9 cellular contexts compared by ENCODE assay signal in genomic region chr12:93536766-93537515, GRCh38. TPM values are rescaled to one million over a fixed set of nuclear protein-coding genes. Genes with fewer than 3 reads are reported as not detected.
DNase-seq lines count a peak whose midpoint lies in the region; ATAC-seq and TF ChIP-seq lines count a peak whose summit lies in the region.
"Had no signal": no experiment of that assay in that cellular context is flagged by ENCODE, and none has a peak within 500 bp of the region (broad histone marks: within the 10 kb centered on the region; RNA-seq: fewer than 3 reads in every experiment).

No MANE protein-coding gene starts in this region.

- TF ChIP-seq CTCF in GM06990 (IDR thresholded peaks at IDR 0.05; ENCODE audit: insufficient read depth, low read length, poor library complexity, severe bottlenecking) (no peak), cardiac muscle cell (IDR thresholded peaks at IDR 0.05; ENCODE audit: low read depth, low read length) (no peak)

- H3K27ac ChIP-seq in cardiac muscle cell = peak overlapping the region; percentile 65

- no peaks in the 10 kb centered on the region for H3K9me3 ChIP-seq in cardiac muscle cell (ENCODE audit: low read depth)

- ATAC-seq in GM19463 (IDR thresholded peaks at IDR 0.05; ENCODE audit: unreplicated experiment) = peak; percentile 61
- ATAC-seq in HG03159 (IDR thresholded peaks at IDR 0.05; ENCODE audit: unreplicated experiment) = peak; percentile 88

- peak; percentile 15 for DNase-seq in GM06990 (ENCODE audit: extremely low read depth, insufficient read length)
- peak in 1 of 2 donors; percentile 59 for DNase-seq in cardiac muscle cell (ENCODE audit: low read depth in 1 of 2, low spot score in 1 of 2)
- no peak for DNase-seq in OCI-M2 (lab: John Stamatoyannopoulos, UW; ENCODE audit: unreplicated experiment)
- DNase-seq in SW 1271 (lab: John Stamatoyannopoulos, UW) = no peak
- no peak for DNase-seq in A172 (ENCODE audit: low spot score)
- no peak for DNase-seq in HuH-7.5 (ENCODE audit: low spot score)
- DNase-seq: Kasumi-1 had no signal

- H3K36me3 ChIP-seq in GM06990 (ENCODE audit: control insufficient read depth, insufficient read depth, low read length) = no peaks in the 10 kb centered on the region
- H3K36me3 ChIP-seq in cardiac muscle cell = no peaks in the 10 kb centered on the region

- H3K27me3 ChIP-seq in GM06990 (replicated peaks; ENCODE audit: control insufficient read depth, insufficient read depth, low read length) (no peaks in the 10 kb centered on the region), cardiac muscle cell (no peaks in the 10 kb centered on the region)

- H3K4me1 ChIP-seq in cardiac muscle cell (ENCODE audit: low read depth) = peaks cover 11% of the 10 kb centered on the region

- H3K4me3 ChIP-seq in GM06990 (replicated peaks; ENCODE audit: low read depth, low read length) (no peak overlapping the region), cardiac muscle cell (no peak overlapping the region)

RNA-seq across cellular contexts. Expression of gene SOCS2, which starts 35.5 kb away (rescaled TPM):
- 40.7 and 46.1 TPM in 2 replicates for total RNA-seq in cardiac muscle cell
- 19.7 and 20.4 TPM in 2 replicates for polyA plus RNA-seq in cardiac muscle cell
- total RNA-seq in A172 (2014; rRNA removed; shearing (Covaris generic)) = 83.8 and 98.4 TPM in 2 replicates
